Comparison of ENCODE assay signal across 10 cellular contexts in the genomic region with DNA sequence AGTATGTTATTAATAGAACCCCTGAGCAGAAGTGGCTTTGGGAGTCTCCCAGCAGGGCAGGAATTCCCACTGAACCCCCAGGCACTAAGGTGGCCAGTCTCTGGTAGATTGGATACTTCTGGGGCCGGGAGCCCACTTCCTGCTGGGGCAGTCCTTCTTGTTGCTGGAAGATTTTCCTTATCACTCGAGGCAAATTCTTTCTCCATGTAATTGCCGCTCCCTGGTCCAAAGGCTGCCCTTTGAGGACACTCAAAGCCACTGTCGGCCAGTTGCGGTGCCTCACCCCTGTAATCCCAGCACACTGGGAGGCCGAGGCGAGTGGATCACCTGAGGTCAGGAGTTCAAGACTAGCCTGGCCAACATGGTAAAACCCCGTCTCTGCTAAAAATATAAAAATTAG. TPM values are rescaled to one million over a fixed set of nuclear protein-coding genes. Genes with fewer than 3 reads are reported as not detected.
A peak's percentile ranks its signal among the peaks of the same experiment; 100 is the strongest.
DNase-seq lines count a peak whose midpoint lies in the region; ATAC-seq, FAIRE-seq and TF ChIP-seq lines count a peak whose summit lies in the region.
"Had no signal": no experiment of that assay in that cellular context is flagged by ENCODE, and none has a peak within 500 bp of the region (broad histone marks: within the 10 kb centered on the region; RNA-seq: fewer than 3 reads in every experiment).

No MANE protein-coding gene starts in this region.

- no peaks in the 10 kb centered on the region for H3K9me1 ChIP-seq in K562 (ENCODE audit: control insufficient read depth, insufficient read depth, low read length)

- TF ChIP-seq RAD21 in K562 (CRISPR knock-in tag; conservative IDR thresholded peaks at IDR 0.05 in 1 of 2, IDR thresholded peaks at IDR 0.05 in 1 of 2): no peak

- no peak for TF ChIP-seq POLR2A in K562 (conservative IDR thresholded peaks at IDR 0.05)

- 78 to 80% methylated on average over 8 of the region's 8 CpGs for WGBS in heart right ventricle, 2 donors
- WGBS in K562 (ENCODE audit: insufficient coverage, low coverage, missing lambda C conversion rate): 65% methylated on average over 8 of the region's 8 CpGs

- no peak for ATAC-seq in heart right ventricle
- ATAC-seq in left cardiac atrium: no peak
- no peak for ATAC-seq in K562
- ATAC-seq in upper lobe of right lung: peak; percentile 6
- ATAC-seq in HG03280 (IDR thresholded peaks at IDR 0.05; ENCODE audit: unreplicated experiment): no peak
- no peak for ATAC-seq in HG02852 (IDR thresholded peaks at IDR 0.05; ENCODE audit: unreplicated experiment)

- DNase-seq in heart right ventricle: no peak
- DNase-seq in left cardiac atrium: no peak
- DNase-seq in K562 (ENCODE audit: extremely low read depth in 1 of 4, low spot score in 3 of 4): no peak
- DNase-seq in upper lobe of right lung: no peak
- no peak for DNase-seq in ureter (ENCODE audit: low spot score)
- DNase-seq: NCI-H1048 had no signal

- H3K36me3 ChIP-seq in heart right ventricle (no peaks in the 10 kb centered on the region), K562 (ENCODE audit: control insufficient read depth, insufficient read depth, low read length) (peaks cover 23% of the 10 kb centered on the region; the same call in 1 of the 3 replicates), mucosa of stomach (ENCODE audit: control insufficient read depth, insufficient read depth, low read length) (no peaks in the 10 kb centered on the region), upper lobe of right lung (no peaks in the 10 kb centered on the region)

- peaks cover 16 to 94% (median 52%) of the 10 kb centered on the region in 9 donors for H3K4me1 ChIP-seq in heart right ventricle
- peaks cover 22 to 60% of the 10 kb centered on the region in 2 experiments for H3K4me1 ChIP-seq in K562 (replicated peaks in 1 of 2; ENCODE audit: control insufficient read depth in 2 of 2, insufficient read depth in 2 of 2, low read length in 2 of 2)
- peaks cover 53% of the 10 kb centered on the region for H3K4me1 ChIP-seq in mucosa of stomach (ENCODE audit: control insufficient read depth, insufficient read depth, low read length)
- H3K4me1 ChIP-seq in upper lobe of right lung: peaks cover 62% of the 10 kb centered on the region
- H3K4me1 ChIP-seq: parathyroid adenoma had no signal

- no peak for FAIRE-seq in K562 (lab: Jason Lieb, UNC)

- BruUV-seq in K562 (replicated peaks; lab: Mats Ljungman, UMichigan): no TSS peak

- in situ Hi-C loops in K562 (cut with MboI): no loop called here

- H3K9ac ChIP-seq in K562 (ENCODE audit: insufficient read depth in 1 of 2, low read depth in 2 of 2, low read length in 2 of 2) (no peak overlapping the region; a peak in 1 of 4 replicates), mucosa of stomach (ENCODE audit: low read length) (peak overlapping the region; percentile 5)
- H3K9ac ChIP-seq: parathyroid adenoma had no signal

- no peaks in the 10 kb centered on the region for H3K79me2 ChIP-seq in K562 (ENCODE audit: control insufficient read depth, insufficient read depth, low read length)
- H3K79me2 ChIP-seq: parathyroid adenoma had no signal

- peak overlapping the region; percentile 66; the same call in 1 of the 2 replicates for H2AFZ ChIP-seq in K562 (ENCODE audit: low read depth, low read length)
- H2AFZ ChIP-seq: parathyroid adenoma had no signal

- TF ChIP-seq CTCF in heart right ventricle (IDR thresholded peaks at IDR 0.05) (no peak), K562 (IDR thresholded peaks at IDR 0.05 in 2 of 3, conservative IDR thresholded peaks at IDR 0.05 in 1 of 3; ENCODE audit: insufficient read depth in 2 of 3, low read depth in 1 of 3, low read length in 3 of 3) (no peak), upper lobe of right lung (IDR thresholded peaks at IDR 0.05) (no peak)

- TF ChIP-seq EP300 in K562 (IDR thresholded peaks at IDR 0.05; ENCODE audit: low read length): no peak

- intact Hi-C loops in heart right ventricle (cut with DNase I) (loop anchor here in 1 of 10 donors (5.0 kb wide), 1 partner anchor 48 kb away; no protein-coding TSS in a partner anchor), left cardiac atrium (cut with DNase I) (no loop called here), K562 (cut with micrococcal nuclease) (no loop called here), upper lobe of right lung (cut with DNase I) (loop anchor here (10.0 kb wide), 1 partner anchor 51 kb away; no protein-coding TSS in a partner anchor)

- H3K9me3 ChIP-seq in heart right ventricle (no peaks in the 10 kb centered on the region), K562 (replicated peaks; ENCODE audit: control insufficient read depth, insufficient read depth, low read depth, low read length) (no peaks in the 10 kb centered on the region), mucosa of stomach (ENCODE audit: control insufficient read depth, low read length) (no peaks in the 10 kb centered on the region), upper lobe of right lung (no peaks in the 10 kb centered on the region)

- CTCF ChIA-PET in K562 (lab: Yijun Ruan, JAX; ENCODE audit: low intra/inter-chr PET ratio): interaction anchor here (0.6 kb wide), 1 partner anchor 10 kb away, joined by 3 read pairs; no protein-coding TSS in a partner anchor

- H4K20me1 ChIP-seq in K562 (replicated peaks; ENCODE audit: control insufficient read depth, insufficient read depth, low read length): no peaks in the 10 kb centered on the region

- H3K4me2 ChIP-seq in K562 (ENCODE audit: insufficient read depth, low read length): no peak overlapping the region

- POLR2A ChIA-PET in K562 (lab: Yijun Ruan, JAX): no interaction called here

- peak overlapping the region in 8 of 10 donors; percentile 37 to 93 (median 68) for H3K27ac ChIP-seq in heart right ventricle
- peak overlapping the region; percentile 36; the same call in 1 of the 3 replicates for H3K27ac ChIP-seq in K562 (ENCODE audit: extremely low read depth, low read depth, low read length)
- peak overlapping the region; percentile 75 for H3K27ac ChIP-seq in upper lobe of right lung

- no peaks in the 10 kb centered on the region for H3K27me3 ChIP-seq in heart right ventricle
- no peaks in the 10 kb centered on the region for H3K27me3 ChIP-seq in K562 (ENCODE audit: control insufficient read depth in 2 of 2, insufficient read depth in 2 of 2, low read length in 2 of 2)
- H3K27me3 ChIP-seq in mucosa of stomach (ENCODE audit: control insufficient read depth, insufficient read depth, low read length): no peaks in the 10 kb centered on the region
- H3K27me3 ChIP-seq in upper lobe of right lung: no peaks in the 10 kb centered on the region

- H3K4me3 ChIP-seq in heart right ventricle (no peak overlapping the region), K562 (no peak overlapping the region), mucosa of stomach (ENCODE audit: low read length) (no peak overlapping the region), upper lobe of right lung (no peak overlapping the region)

TF ChIP-seq in K562, 482 proteins besides CTCF, POLR2A, EP300 and RAD21 (continues in another document):
- TF ChIP-seq RBFOX2 (IDR thresholded peaks at IDR 0.05; ENCODE audit: low read depth, low read length) (no peak), HDAC3 (IDR thresholded peaks at IDR 0.05; ENCODE audit: borderline replicate concordance, partially characterized antibody) (no peak), HSF4 (CRISPR knock-in tag; IDR thresholded peaks at IDR 0.05; ENCODE audit: borderline replicate concordance) (no peak), ZNF354B (CRISPR knock-in tag; IDR thresholded peaks at IDR 0.05) (no peak), ZNF584 (CRISPR knock-in tag; IDR thresholded peaks at IDR 0.05; ENCODE audit: low read depth) (peak; percentile 23; the same call in 1 of the 2 replicates), TCF3 (CRISPR knock-in tag; IDR thresholded peaks at IDR 0.05) (peak; percentile 23; the same call in 1 of the 2 replicates), ZBTB17 (CRISPR knock-in tag; IDR thresholded peaks at IDR 0.05) (0 out of 2 replicates have a peak, but pooled peaks have one; percentile 3), RBM34 (IDR thresholded peaks at IDR 0.05; ENCODE audit: borderline replicate concordance, insufficient read depth, low read length) (no peak)
- TF ChIP-seq, protein P1, sequence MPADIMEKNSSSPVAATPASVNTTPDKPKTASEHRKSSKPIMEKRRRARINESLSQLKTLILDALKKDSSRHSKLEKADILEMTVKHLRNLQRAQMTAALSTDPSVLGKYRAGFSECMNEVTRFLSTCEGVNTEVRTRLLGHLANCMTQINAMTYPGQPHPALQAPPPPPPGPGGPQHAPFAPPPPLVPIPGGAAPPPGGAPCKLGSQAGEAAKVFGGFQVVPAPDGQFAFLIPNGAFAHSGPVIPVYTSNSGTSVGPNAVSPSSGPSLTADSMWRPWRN (IDR thresholded peaks at IDR 0.05; ENCODE audit: low read depth): no peak

RNA-seq across cellular contexts. Expression of a gene that starts 22.6 kb away (rescaled TPM):
- total RNA-seq in heart right ventricle (10 to 100 TPM in 8 of 10 donors, 1 to 10 TPM in 2; 8.0 to 55.4 (median 15.7) TPM), left cardiac atrium (10 to 100 TPM; 28.3 to 28.5 TPM), K562 (2014; rRNA removed) (40.8 and 54.1 TPM in 2 replicates), K562 (2014; rRNA removed; fragmentation: Illumina TruSeq; extraction: Trizol) (17.5 and 22.7 TPM in 2 replicates), K562 (2015; rRNA removed; fragmentation: Illumina TruSeq; extraction: Trizol) (21.7 and 23.1 TPM in 2 replicates), K562 (2021) (91.3 and 91.6 TPM in 2 replicates), upper lobe of right lung (62.4 TPM), ureter (28.0 TPM)
- polyA plus RNA-seq in heart right ventricle (10 to 100 TPM; 11.9 to 15.3 TPM), K562 (2011; rRNA removed) (36.0 and 48.1 TPM in 2 replicates), K562 (2014; fragmentation: Illumina TruSeq; extraction: Trizol) (40.9 and 48.0 TPM in 2 replicates), K562 (2014; fragmentation: Nextera tagmentation; extraction: Ambion mirVana) (1 to 10 TPM; 8.8 to 9.0 TPM), K562 (2014; rRNA removed) (43.7 and 47.2 TPM in 2 replicates)
- 26.1 and 74.5 TPM in 2 replicates for total RNA-seq in K562 (2011; cell fraction: chromatin; rRNA removed; ENCODE audit: low replicate concordance)
- total RNA-seq in K562 (2011; cell fraction: nucleolus; rRNA removed): 83.4 and 97.6 TPM in 2 replicates
- 68.4 and 69.2 TPM in 2 replicates for total RNA-seq in K562 (2011; cell fraction: nucleoplasm; rRNA removed)
- 54.9 and 115 TPM in 2 replicates for polyA plus RNA-seq in K562 (2011; cell fraction: cytosol; rRNA removed)
- 12.4 and 19.5 TPM in 2 replicates for polyA plus RNA-seq in K562 (2011; cell fraction: nucleus; rRNA removed)
- 37.7 and 41.4 TPM in 2 replicates for polyA plus RNA-seq in K562 (2012)
- 19.0 and 26.6 TPM in 2 replicates for polyA minus RNA-seq in K562 (2011; rRNA and poly(A)+ RNA removed)
- 46.3 and 70.4 TPM in 2 replicates for polyA minus RNA-seq in K562 (2011; cell fraction: cytosol; rRNA and poly(A)+ RNA removed)
- polyA minus RNA-seq in K562 (2011; cell fraction: nucleus; rRNA and poly(A)+ RNA removed): 13.3 and 24.2 TPM in 2 replicates
